ENCODE assay signal across 1 cellular context in the genomic region with DNA sequence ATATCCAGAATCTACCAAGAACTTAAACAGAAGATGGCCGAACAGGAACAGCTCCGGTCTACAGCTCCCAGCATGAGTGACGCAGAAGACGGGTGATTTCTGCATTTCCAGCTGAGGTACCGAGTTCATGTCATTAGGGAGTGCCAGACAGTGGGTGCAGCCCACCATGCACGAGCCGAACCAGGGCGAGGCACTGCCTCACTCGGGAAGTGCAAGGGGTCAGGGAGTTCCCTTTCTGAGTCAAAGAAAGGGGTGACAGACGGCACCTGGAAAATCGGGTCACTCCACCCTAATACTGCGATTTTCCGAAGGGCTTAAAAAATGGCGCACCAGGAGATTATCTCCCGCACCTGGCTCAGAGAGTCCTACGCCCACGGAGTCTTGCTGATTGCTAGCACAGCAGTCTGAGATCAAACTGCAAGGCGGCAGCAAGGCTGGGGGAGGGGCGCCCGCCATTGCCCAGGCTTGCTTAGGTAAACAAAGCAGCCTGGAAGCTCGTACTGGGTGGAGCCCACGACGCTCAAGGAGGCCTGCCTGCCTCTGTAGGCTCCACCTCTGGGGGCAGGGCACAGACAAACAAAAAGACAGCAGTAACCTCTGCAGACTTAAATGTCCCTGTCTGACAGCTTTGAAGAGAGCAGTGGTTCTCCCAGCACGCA.
A peak's percentile ranks its signal among the peaks of the same experiment; 100 is the strongest.
TF ChIP-seq lines count a peak whose summit lies in the region.

No MANE protein-coding gene starts in this region.

TF ChIP-seq in HEK293, 187 proteins besides CTCF, POLR2A, EP300 and RAD21 (continued from another document):
- TF ChIP-seq ZBTB8A (tag by site-specific recombination; IDR thresholded peaks at IDR 0.05) (peak; percentile 61), ZBTB48 (tag by site-specific recombination; IDR thresholded peaks at IDR 0.05) (peak; percentile 93)
